ENCODE assay signal across 8 cellular contexts in the genomic region with DNA sequence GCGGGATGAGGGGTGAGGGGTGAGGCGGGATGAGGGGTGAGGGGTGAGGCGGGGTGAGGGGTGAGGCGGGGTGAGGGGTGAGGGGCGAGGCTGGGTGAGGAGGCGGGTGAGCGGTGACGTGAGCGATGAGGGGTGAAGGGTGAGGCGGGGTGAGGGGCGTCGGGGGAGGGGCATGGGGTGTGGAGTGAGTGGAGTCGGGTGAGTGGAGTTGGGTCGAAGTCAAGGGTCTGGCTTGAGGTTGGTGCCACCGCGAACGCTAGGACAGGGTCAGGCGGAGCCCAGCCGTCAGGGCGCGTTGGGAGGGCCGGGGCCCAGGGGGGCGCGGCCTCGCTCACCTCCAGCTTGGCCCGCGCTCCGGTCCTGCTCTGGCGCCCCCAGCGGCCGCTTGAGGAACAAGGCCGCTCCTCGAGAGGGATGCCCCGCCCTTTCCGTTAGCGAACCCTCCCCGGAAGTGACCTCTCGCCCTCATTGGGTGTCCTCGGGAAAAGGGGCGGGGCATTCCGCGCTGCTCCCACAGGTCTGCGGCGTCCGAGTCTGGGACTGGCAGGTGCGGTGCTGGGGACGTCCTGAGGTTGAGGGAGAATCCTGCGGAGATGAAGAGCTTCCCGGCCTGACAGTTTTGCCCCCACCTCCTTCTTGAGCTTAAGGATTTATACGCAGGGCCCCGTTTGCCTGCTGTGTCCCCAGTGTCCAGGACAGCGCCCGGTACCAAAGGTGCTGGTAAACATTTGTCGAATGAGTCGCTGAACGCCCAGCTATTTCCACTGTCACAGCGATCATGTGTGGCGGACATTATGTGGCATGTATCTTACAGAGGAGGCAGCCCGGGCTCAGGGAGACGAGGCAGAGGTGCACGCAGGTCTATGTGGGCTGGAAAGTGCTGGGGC. TPM values are rescaled to one million over a fixed set of nuclear protein-coding genes. Genes with fewer than 3 reads are reported as not detected.
DNase-seq lines count a peak whose midpoint lies in the region; ATAC-seq and TF ChIP-seq lines count a peak whose summit lies in the region.

A gene with protein sequence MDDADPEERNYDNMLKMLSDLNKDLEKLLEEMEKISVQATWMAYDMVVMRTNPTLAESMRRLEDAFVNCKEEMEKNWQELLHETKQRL (minus strand): TSS at position 397 of the 887 bp plus-strand sequence. CDS start 6,514 bp downstream, outside the sequence.

- DNase-seq in GM13976 (ENCODE audit: low spot score) (peak; percentile 98), NCI-H146 treated with DMSO at 0.1 percent for 48 hours (lab: John Stamatoyannopoulos, UW; ENCODE audit: unreplicated experiment) (peak; percentile 75), T-helper 1 cell (peak; percentile 95 to 97 (median 96)), right cardiac atrium (peak; percentile 97 to 99 (median 99)), putamen (ENCODE audit: low spot score) (peak; percentile 91), vagina (ENCODE audit: extremely low spot score in 2 of 2) (no peak)

- H3K4me3 ChIP-seq in right cardiac atrium (ENCODE audit: low read length): peak within 1 kb of the TSS; percentile 74
- peak within 1 kb of the TSS; percentile 50 to 55 for H3K4me3 ChIP-seq in vagina

- ATAC-seq in HG02870 (IDR thresholded peaks at IDR 0.05; ENCODE audit: unreplicated experiment): peak; percentile 96
- peak; percentile 95 to 97 for ATAC-seq in right cardiac atrium

- H3K27ac ChIP-seq in angular gyrus (ENCODE audit: low read depth, low read length) (peak within 1 kb of the TSS; percentile 88), right cardiac atrium (ENCODE audit: low read length) (peak within 1 kb of the TSS; percentile 91), vagina (peak within 1 kb of the TSS; percentile 9)

- in situ Hi-C loops in GM13976 (cut with MboI; ENCODE audit: low sequenced_read_pairs, unreplicated experiment): no loop called here

- H3K36me3 ChIP-seq in vagina: no peaks in the 10 kb centered on the region

- no peaks in the 10 kb centered on the region for H3K27me3 ChIP-seq in right cardiac atrium (ENCODE audit: control insufficient read depth, insufficient read depth)
- H3K27me3 ChIP-seq in vagina: no peaks in the 10 kb centered on the region

- whole genome bisulfite sequencing in right cardiac atrium: 7% methylated on average over 60 of the region's 61 CpGs

- TF ChIP-seq POLR2A in vagina (IDR thresholded peaks at IDR 0.05): peak in 1 of 2 donors; percentile 13

- intact Hi-C loops in right cardiac atrium (cut with DNase I): no loop called here
- intact Hi-C loops in vagina (cut with DNase I): no loop called here

- H3K9me3 ChIP-seq in right cardiac atrium (ENCODE audit: control insufficient read depth, low read length) (no peaks in the 10 kb centered on the region), vagina (no peaks in the 10 kb centered on the region)

- TF ChIP-seq CTCF in GM13976 (IDR thresholded peaks at IDR 0.05; ENCODE audit: borderline replicate concordance, control extremely low read depth, extremely low read depth, insufficient read depth, missing control alignments): peak; percentile 91
- TF ChIP-seq CTCF in vagina (IDR thresholded peaks at IDR 0.05): peak; percentile 79 to 91 (median 86)

- H3K4me1 ChIP-seq in right cardiac atrium (ENCODE audit: control insufficient read depth, insufficient read depth, low read length) (peaks cover 3% of the 10 kb centered on the region), vagina (peaks cover 17% of the 10 kb centered on the region)

RNA-seq across cellular contexts. Expression of the gene that starts here (rescaled TPM):
- total RNA-seq in right cardiac atrium (not detected), vagina (not detected)
- polyA plus RNA-seq in right cardiac atrium: not detected

Comparison
In these comparisons a context has a peak if more than half of its experiments do, and no peak if none do; other contexts are left out.
1. Peak in DNase-seq, ATAC-seq, H3K4me3 ChIP-seq and H3K27ac ChIP-seq in right cardiac atrium; RNA of the gene not detected or under 1 TPM.
2. DNase-seq: peak in GM13976 (single experiment), NCI-H146 treated with DMSO at 0.1 percent for 48 hours (single experiment), T-helper 1 cell (5 of 5) and putamen (single experiment); none in vagina (0 of 2).
3. H3K27ac ChIP-seq: peak in every context shown above with its lines; median percentile 91 in right cardiac atrium; 88 in angular gyrus; 9 in vagina.